In the genomic region with DNA sequence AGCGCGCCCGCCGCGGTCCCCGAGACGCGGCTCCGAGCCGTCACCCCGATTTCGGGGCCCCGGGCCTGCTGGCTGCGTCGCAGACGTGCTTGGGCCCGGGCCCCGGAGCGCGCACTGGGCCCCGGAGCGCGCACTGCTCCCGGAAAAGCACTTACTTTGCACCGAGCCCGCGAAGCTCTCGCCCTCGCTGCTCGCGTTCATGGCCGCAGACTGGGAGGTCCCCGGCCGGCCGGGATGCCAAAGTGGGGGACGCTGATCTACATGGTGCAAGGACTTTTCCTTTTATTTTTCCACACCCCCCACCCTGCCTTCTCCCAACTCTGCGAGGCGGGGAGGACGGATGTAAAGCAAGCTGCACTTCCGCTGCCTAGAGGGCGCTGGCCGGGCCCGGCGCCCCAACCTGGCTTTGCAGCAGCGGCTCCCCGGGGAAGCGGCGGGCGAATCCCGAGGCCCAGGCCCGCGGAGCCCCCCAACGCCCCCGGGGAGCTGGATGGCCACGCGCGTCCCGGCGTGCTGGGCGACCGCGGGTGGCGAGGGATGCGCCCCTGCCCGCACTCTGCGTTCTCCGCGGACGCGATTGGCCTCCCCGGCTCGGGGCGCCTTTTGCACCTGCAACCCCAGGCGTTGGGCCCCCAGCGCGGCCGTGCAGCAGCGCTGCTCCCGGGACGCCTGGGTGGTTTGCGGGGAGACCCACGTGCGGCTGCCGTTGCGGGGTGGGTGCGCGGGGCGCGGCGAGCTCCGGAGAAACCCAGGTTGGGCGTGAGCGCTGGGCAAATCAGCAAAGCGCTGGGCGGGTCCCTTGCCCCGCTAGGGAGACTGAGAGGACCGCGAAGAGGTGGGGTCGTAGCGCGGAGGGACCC, we compare ENCODE assay signal across 1 cellular context.
TF ChIP-seq lines count a peak whose summit lies in the region.

TSS of gene ZFP64 (minus strand) at position 344 of the 860 bp plus-strand sequence. CDS start at position 201, 143 bp downstream.

TF ChIP-seq in HEK293, 187 proteins besides CTCF, POLR2A, EP300 and RAD21 (continued from another document):
- no peak for TF ChIP-seq ZNF157 (tag by site-specific recombination; IDR thresholded peaks at IDR 0.05)
- TF ChIP-seq ZBTB7A (tag by site-specific recombination; IDR thresholded peaks at IDR 0.05; ENCODE audit: low read depth), result no peak; the same call in 1 of the 2 replicates
- no peak for TF ChIP-seq ZNF16 (tag by site-specific recombination; IDR thresholded peaks at IDR 0.05; ENCODE audit: low read depth)
- TF ChIP-seq FEZF1 (tag by site-specific recombination; IDR thresholded peaks at IDR 0.05), result no peak
- TF ChIP-seq GLI4 (tag by site-specific recombination; IDR thresholded peaks at IDR 0.05), result no peak
- no peak for TF ChIP-seq TCF7L2 (IDR thresholded peaks at IDR 0.05; ENCODE audit: borderline replicate concordance, low read depth, low read length)
- TF ChIP-seq PRDM1 (tag by site-specific recombination; IDR thresholded peaks at IDR 0.05), result 0 out of 2 replicates have a peak, but pooled peaks have one; percentile 45
- TF ChIP-seq ZNF596 (tag by site-specific recombination; IDR thresholded peaks at IDR 0.05), result peak; percentile 25; the same call in 1 of the 2 replicates
- no peak; the same call in 1 of the 2 replicates for TF ChIP-seq ZNF121 (tag by site-specific recombination; IDR thresholded peaks at IDR 0.05)
- TF ChIP-seq ZNF513 (tag by site-specific recombination; IDR thresholded peaks at IDR 0.05), result 0 out of 2 replicates have a peak, but pooled peaks have one; percentile 24
- TF ChIP-seq ZXDB (tag by site-specific recombination; IDR thresholded peaks at IDR 0.05), result 0 out of 2 replicates have a peak, but pooled peaks have one; percentile 27
- TF ChIP-seq KLF16 (tag by site-specific recombination; IDR thresholded peaks at IDR 0.05), result peak; percentile 64; the same call in 1 of the 2 replicates
- TF ChIP-seq ZNF292 (tag by site-specific recombination; IDR thresholded peaks at IDR 0.05; ENCODE audit: borderline replicate concordance, low read depth), result no peak
- no peak for TF ChIP-seq EGR2 (tag by site-specific recombination; IDR thresholded peaks at IDR 0.05; ENCODE audit: low read depth)
- peak; percentile 55; the same call in 1 of the 2 replicates for TF ChIP-seq YY1 (tag by site-specific recombination; IDR thresholded peaks at IDR 0.05)
- peak; percentile 25; the same call in 1 of the 2 replicates for TF ChIP-seq GLIS1 (tag by site-specific recombination; IDR thresholded peaks at IDR 0.05)
- TF ChIP-seq ZFP37 (tag by site-specific recombination; IDR thresholded peaks at IDR 0.05), result peak; percentile 48; the same call in 1 of the 2 replicates
- TF ChIP-seq, protein P1, sequence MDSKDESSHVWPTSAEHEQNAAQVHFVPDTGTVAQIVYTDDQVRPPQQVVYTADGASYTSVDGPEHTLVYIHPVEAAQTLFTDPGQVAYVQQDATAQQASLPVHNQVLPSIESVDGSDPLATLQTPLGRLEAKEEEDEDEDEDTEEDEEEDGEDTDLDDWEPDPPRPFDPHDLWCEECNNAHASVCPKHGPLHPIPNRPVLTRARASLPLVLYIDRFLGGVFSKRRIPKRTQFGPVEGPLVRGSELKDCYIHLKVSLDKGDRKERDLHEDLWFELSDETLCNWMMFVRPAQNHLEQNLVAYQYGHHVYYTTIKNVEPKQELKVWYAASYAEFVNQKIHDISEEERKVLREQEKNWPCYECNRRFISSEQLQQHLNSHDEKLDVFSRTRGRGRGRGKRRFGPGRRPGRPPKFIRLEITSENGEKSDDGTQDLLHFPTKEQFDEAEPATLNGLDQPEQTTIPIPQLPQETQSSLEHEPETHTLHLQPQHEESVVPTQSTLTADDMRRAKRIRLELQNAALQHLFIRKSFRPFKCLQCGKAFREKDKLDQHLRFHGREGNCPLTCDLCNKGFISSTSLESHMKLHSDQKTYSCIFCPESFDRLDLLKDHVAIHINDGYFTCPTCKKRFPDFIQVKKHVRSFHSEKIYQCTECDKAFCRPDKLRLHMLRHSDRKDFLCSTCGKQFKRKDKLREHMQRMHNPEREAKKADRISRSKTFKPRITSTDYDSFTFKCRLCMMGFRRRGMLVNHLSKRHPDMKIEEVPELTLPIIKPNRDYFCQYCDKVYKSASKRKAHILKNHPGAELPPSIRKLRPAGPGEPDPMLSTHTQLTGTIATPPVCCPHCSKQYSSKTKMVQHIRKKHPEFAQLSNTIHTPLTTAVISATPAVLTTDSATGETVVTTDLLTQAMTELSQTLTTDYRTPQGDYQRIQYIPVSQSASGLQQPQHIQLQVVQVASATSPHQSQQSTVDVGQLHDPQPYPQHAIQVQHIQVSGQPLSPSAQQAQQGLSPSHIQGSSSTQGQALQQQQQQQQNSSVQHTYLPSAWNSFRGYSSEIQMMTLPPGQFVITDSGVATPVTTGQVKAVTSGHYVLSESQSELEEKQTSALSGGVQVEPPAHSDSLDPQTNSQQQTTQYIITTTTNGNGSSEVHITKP (tag by site-specific recombination; IDR thresholded peaks at IDR 0.05), result peak; percentile 62
- peak; percentile 83; the same call in 1 of the 2 replicates for TF ChIP-seq GLIS2 (tag by site-specific recombination; IDR thresholded peaks at IDR 0.05)
- TF ChIP-seq ZNF571 (tag by site-specific recombination; IDR thresholded peaks at IDR 0.05), result no peak
- TF ChIP-seq ZNF629 (tag by site-specific recombination; IDR thresholded peaks at IDR 0.05), result peak; percentile 41; the same call in 1 of the 2 replicates
